Comparison of ENCODE assay signal across 17 cellular contexts in genomic region chrX:20284992-20285391, GRCh38. TPM values are rescaled to one million over a fixed set of nuclear protein-coding genes. Genes with fewer than 3 reads are reported as not detected.
A peak's percentile ranks its signal among the peaks of the same experiment; 100 is the strongest.
DNase-seq lines count a peak whose midpoint lies in the region; ATAC-seq and TF ChIP-seq lines count a peak whose summit lies in the region.
"Had no signal": no experiment of that assay in that cellular context is flagged by ENCODE, and none has a peak within 500 bp of the region (broad histone marks: within the 10 kb centered on the region; RNA-seq: fewer than 3 reads in every experiment).

No MANE protein-coding gene starts in this region.

- H4K91ac ChIP-seq in mesenchymal stem cell (ENCODE audit: low read length): no peak overlapping the region

- no peak overlapping the region for H3K4me3 ChIP-seq in SK-N-SH (ENCODE audit: low read depth in 2 of 2, low read length in 1 of 2)
- no peak overlapping the region for H3K4me3 ChIP-seq in mesenchymal stem cell (ENCODE audit: insufficient read depth in 1 of 2, low read depth in 1 of 2, low read length in 2 of 2)
- H3K4me3 ChIP-seq in upper lobe of left lung: no peak overlapping the region
- H3K4me3 ChIP-seq: A549, BLaER1, GM23338 had no signal

- H3K4ac ChIP-seq in mesenchymal stem cell (ENCODE audit: low read depth in 1 of 2, low read length in 2 of 2): no peak overlapping the region

- ATAC-seq in upper lobe of left lung (ENCODE audit: low FRiP score in 2 of 2): no peak
- ATAC-seq: A549, GM23338 had no signal

- H3K36me3 ChIP-seq in SK-N-SH (replicated peaks in 1 of 2; ENCODE audit: control insufficient read depth in 1 of 2, insufficient read depth in 2 of 2, low read length in 1 of 2) (no peaks in the 10 kb centered on the region), mesenchymal stem cell (ENCODE audit: control insufficient read depth in 1 of 2, insufficient read depth in 2 of 2, low read depth in 1 of 2, low read length in 2 of 2) (no peaks in the 10 kb centered on the region), upper lobe of left lung (no peaks in the 10 kb centered on the region)
- H3K36me3 ChIP-seq: BLaER1 had no signal

- no peaks in the 10 kb centered on the region for H3K79me2 ChIP-seq in SK-N-SH (ENCODE audit: insufficient read depth)

- H3F3A ChIP-seq in SK-N-SH (replicated peaks; ENCODE audit: insufficient read depth): no peaks in the 10 kb centered on the region

- TF ChIP-seq RAD21 in SK-N-SH (IDR thresholded peaks at IDR 0.05; ENCODE audit: low read length): no peak

- H3K27ac ChIP-seq in SK-N-SH (ENCODE audit: low read depth in 2 of 2, low read length in 1 of 2) (peak overlapping the region in 1 of 2 experiments; percentile 60; a peak in 2 of 4 replicates), mesenchymal stem cell (ENCODE audit: low read length, poor library complexity, severe bottlenecking) (no peak overlapping the region), upper lobe of left lung (no peak overlapping the region)
- H3K27ac ChIP-seq: A549, BLaER1, HL-60 had no signal

- no peak overlapping the region for H2BK15ac ChIP-seq in mesenchymal stem cell (ENCODE audit: low read depth, poor library complexity, severe bottlenecking)

- no peak for TF ChIP-seq EP300 in SK-N-SH (IDR thresholded peaks at IDR 0.05; ENCODE audit: borderline replicate concordance in 1 of 2, low read depth in 1 of 2, low read length in 1 of 2)
- TF ChIP-seq EP300 in upper lobe of left lung (IDR thresholded peaks at IDR 0.05): no peak

- CTCF ChIA-PET in SK-N-SH (lab: Yijun Ruan, JAX): no interaction called here

- H3K27me3 ChIP-seq in SK-N-SH (ENCODE audit: insufficient read depth) (no peaks in the 10 kb centered on the region), mesenchymal stem cell (ENCODE audit: control insufficient read depth in 1 of 2, insufficient read depth in 1 of 2, low read length in 2 of 2) (peaks cover 0 to 7% of the 10 kb centered on the region in 2 experiments), upper lobe of left lung (no peaks in the 10 kb centered on the region)
- H3K27me3 ChIP-seq: BLaER1 had no signal

- H2AFZ ChIP-seq in SK-N-SH (ENCODE audit: low read depth): no peak overlapping the region
- H2AFZ ChIP-seq in mesenchymal stem cell (ENCODE audit: low read depth, low read length): no peak overlapping the region
- H2AFZ ChIP-seq: GM23338 had no signal

- H3K18ac ChIP-seq in mesenchymal stem cell (ENCODE audit: low read depth in 1 of 2, low read length in 2 of 2): no peak overlapping the region

- no peak overlapping the region for H2BK120ac ChIP-seq in mesenchymal stem cell (ENCODE audit: low read depth, low read length)

- no peak overlapping the region for H2BK12ac ChIP-seq in mesenchymal stem cell (ENCODE audit: low read length in 2 of 2)

- no peak overlapping the region for H3K9ac ChIP-seq in SK-N-SH
- peak overlapping the region; percentile 9 for H3K9ac ChIP-seq in mesenchymal stem cell (ENCODE audit: low read length)
- H3K9ac ChIP-seq: BLaER1 had no signal

- H3K9me3 ChIP-seq in SK-N-SH (no peaks in the 10 kb centered on the region), mesenchymal stem cell (ENCODE audit: control insufficient read depth, low read length) (peaks cover 3% of the 10 kb centered on the region), upper lobe of left lung (no peaks in the 10 kb centered on the region)

- H3K23ac ChIP-seq in mesenchymal stem cell (ENCODE audit: low read length in 2 of 2): no peak overlapping the region

- H2BK5ac ChIP-seq in mesenchymal stem cell (ENCODE audit: low read depth, low read length, poor library complexity, severe bottlenecking): no peak overlapping the region

- no peak overlapping the region for H2AK5ac ChIP-seq in mesenchymal stem cell (ENCODE audit: low read length, severe bottlenecking)

- no peaks in the 10 kb centered on the region for H3K9me2 ChIP-seq in SK-N-SH

- H3K79me1 ChIP-seq in mesenchymal stem cell (replicated peaks; ENCODE audit: low read length, poor library complexity, severe bottlenecking): no peaks in the 10 kb centered on the region

- POLR2A ChIA-PET in SK-N-SH (lab: Yijun Ruan, JAX): no interaction called here

- H3K14ac ChIP-seq in mesenchymal stem cell (ENCODE audit: low read length in 2 of 2): no peak overlapping the region

- H4K8ac ChIP-seq in mesenchymal stem cell (ENCODE audit: low read length): no peak overlapping the region

- H4K20me1 ChIP-seq in SK-N-SH (ENCODE audit: insufficient read depth): no peaks in the 10 kb centered on the region
- H4K20me1 ChIP-seq: BLaER1 had no signal

- TF ChIP-seq CTCF in SK-N-SH (IDR thresholded peaks at IDR 0.05): no peak
- TF ChIP-seq CTCF in upper lobe of left lung (IDR thresholded peaks at IDR 0.05): no peak

- H3K4me2 ChIP-seq in SK-N-SH (no peak overlapping the region), mesenchymal stem cell (ENCODE audit: low read length, poor library complexity, severe bottlenecking) (no peak overlapping the region)
- H3K4me2 ChIP-seq: A549, BLaER1, GM23338 had no signal

- no peak for TF ChIP-seq POLR2A in upper lobe of left lung (IDR thresholded peaks at IDR 0.05)

- H3K4me1 ChIP-seq in SK-N-SH (ENCODE audit: control insufficient read depth in 1 of 2, insufficient read depth in 2 of 2, low read depth in 1 of 2, low read length in 1 of 2): no peaks in the 10 kb centered on the region; a peak in 1 of 4 replicates
- no peaks in the 10 kb centered on the region for H3K4me1 ChIP-seq in mesenchymal stem cell (ENCODE audit: control insufficient read depth, insufficient read depth, low read depth, low read length)
- no peaks in the 10 kb centered on the region for H3K4me1 ChIP-seq in upper lobe of left lung
- H3K4me1 ChIP-seq: A549, BLaER1 had no signal

- DNase-seq in GM03348 (ENCODE audit: low spot score): peak; percentile 6
- DNase-seq in SK-N-SH: no peak
- peak; percentile 23 for DNase-seq in dedifferentiated amniotic fluid mesenchymal stem cell (ENCODE audit: extremely low spot score)
- no peak for DNase-seq in mesenchymal stem cell
- DNase-seq in A172 (ENCODE audit: low spot score): no peak
- DNase-seq in activated CD4-positive, alpha-beta T cell treated with anti-CD3 and anti-CD28 coated beads for 4 hours: no peak
- DNase-seq in upper lobe of left lung: no peak
- DNase-seq in NCI-H524 treated with DMSO at 0.1 percent for 48 hours (lab: John Stamatoyannopoulos, UW): no peak
- DNase-seq: CD4-positive, alpha-beta memory T cell; DMS153; DMS79; GDM1; HCEC 1CT had no signal

- whole genome bisulfite sequencing in SK-N-SH (ENCODE audit: low lambda C conversion rate): 11% methylated on average over 1 of the region's 1 CpG
- WGBS in mesenchymal stem cell: 100% methylated on average over 1 of the region's 1 CpG
- 92 to 100% methylated on average over 1 of the region's 1 CpG for WGBS in upper lobe of left lung, 2 donors

TF ChIP-seq in SK-N-SH, 30 proteins besides CTCF, POLR2A, EP300 and RAD21:
- peak; percentile 61 for TF ChIP-seq TCF12 (IDR thresholded peaks at IDR 0.05)
- TF ChIP-seq MXI1 (IDR thresholded peaks at IDR 0.05; ENCODE audit: low read depth, low read length): no peak

RNA-seq across cellular contexts. Expression of gene RPS6KA3, which starts 18.3 kb away (rescaled TPM):
- polyA plus RNA-seq in SK-N-SH (2012; rRNA removed): 14.3 and 20.8 TPM in 2 replicates
- polyA plus RNA-seq in SK-N-SH (2012; cell fraction: cytosol; rRNA removed): 21.6 and 24.3 TPM in 2 replicates
- 10.5 and 22.1 TPM in 2 replicates for polyA plus RNA-seq in SK-N-SH (2012; cell fraction: nucleus; rRNA removed)
- 21.3 TPM for polyA plus RNA-seq in mesenchymal stem cell (2013, experiment 1 of 2)
- 21.0 TPM for polyA plus RNA-seq in mesenchymal stem cell (2013, experiment 2 of 2)
- total RNA-seq in A172 (2014; rRNA removed; shearing (Covaris generic)): 56.4 and 62.5 TPM in 2 replicates
- 10 to 100 TPM; 24.6 to 93.0 (median 58.4) TPM for total RNA-seq in upper lobe of left lung

Comparison
In these comparisons a context has a peak if more than half of its experiments do, and no peak if none do; other contexts are left out.
1. DNase-seq: peak in GM03348 (single experiment) and dedifferentiated amniotic fluid mesenchymal stem cell (single experiment); none in SK-N-SH (single experiment), mesenchymal stem cell (single experiment), A172 (single experiment), activated CD4-positive, alpha-beta T cell treated with anti-CD3 and anti-CD28 coated beads for 4 hours (0 of 2), upper lobe of left lung (0 of 2) and NCI-H524 treated with DMSO at 0.1 percent for 48 hours (single experiment).